Comparison of ENCODE assay signal across 21 cellular contexts in genomic region chr7:36107926-36108631, GRCh38. TPM values are rescaled to one million over a fixed set of nuclear protein-coding genes. Genes with fewer than 3 reads are reported as not detected.
DNase-seq lines count a peak whose midpoint lies in the region; ATAC-seq, FAIRE-seq and TF ChIP-seq lines count a peak whose summit lies in the region.
"Had no signal": no experiment of that assay in that cellular context is flagged by ENCODE, and none has a peak within 500 bp of the region (broad histone marks: within the 10 kb centered on the region; RNA-seq: fewer than 3 reads in every experiment).

No MANE protein-coding gene starts in this region.

- FAIRE-seq in bronchial epithelial cell (lab: Jason Lieb, UNC), result peak; percentile 47
- FAIRE-seq: G401.6 had no signal

- no peaks in the 10 kb centered on the region for H3K9me3 Mint-ChIP-seq in activated naive CD8-positive, alpha-beta T cell treated with anti-CD3 and anti-CD28 coated beads, Interleukin-2, amount 50 U/mL, for 24 hours

- H3K36me3 Mint-ChIP-seq in activated naive CD8-positive, alpha-beta T cell treated with anti-CD3 and anti-CD28 coated beads, Interleukin-2, amount 50 U/mL, for 24 hours (ENCODE audit: low read depth), result no peaks in the 10 kb centered on the region
- H3K36me3 Mint-ChIP-seq: CD4-positive, CD25-positive, alpha-beta regulatory T cell had no signal

- intact Hi-C loops in mucosa of descending colon (cut with DNase I, micrococcal nuclease), result no loop called here

- H3K27me3 Mint-ChIP-seq in activated naive CD8-positive, alpha-beta T cell treated with anti-CD3 and anti-CD28 coated beads, Interleukin-2, amount 50 U/mL, for 24 hours, result peaks cover 5% of the 10 kb centered on the region

- no peaks in the 10 kb centered on the region for H3K4me1 Mint-ChIP-seq in activated naive CD8-positive, alpha-beta T cell treated with anti-CD3 and anti-CD28 coated beads, Interleukin-2, amount 50 U/mL, for 24 hours
- H3K4me1 Mint-ChIP-seq: CD4-positive, CD25-positive, alpha-beta regulatory T cell had no signal

- peak; percentile 23 for ATAC-seq in mucosa of descending colon
- no peak for ATAC-seq in activated naive CD8-positive, alpha-beta T cell treated with anti-CD3 and anti-CD28 coated beads, Interleukin-2, amount 50 U/mL, for 24 hours

- no peak overlapping the region for H3K27ac Mint-ChIP-seq in activated naive CD8-positive, alpha-beta T cell treated with anti-CD3 and anti-CD28 coated beads, Interleukin-2, amount 50 U/mL, for 24 hours
- H3K27ac Mint-ChIP-seq: HFFc6 had no signal

- no peak overlapping the region for H3K4me3 Mint-ChIP-seq in activated naive CD8-positive, alpha-beta T cell treated with anti-CD3 and anti-CD28 coated beads, Interleukin-2, amount 50 U/mL, for 24 hours
- H3K4me3 Mint-ChIP-seq: CD4-positive, CD25-positive, alpha-beta regulatory T cell; H9; HFFc6 had no signal

- H3K4me3 ChIP-seq in bronchial epithelial cell (ENCODE audit: low read depth, low read length), result no peak overlapping the region
- no peak overlapping the region for H3K4me3 ChIP-seq in mucosa of descending colon
- H3K4me3 ChIP-seq: Peyer's patch, SJSA1 had no signal

- TF ChIP-seq CTCF in bronchial epithelial cell (IDR thresholded peaks at IDR 0.05; ENCODE audit: insufficient read depth, low read length, severe bottlenecking), result no peak
- no peak for TF ChIP-seq CTCF in mucosa of descending colon (IDR thresholded peaks at IDR 0.05)

- DNase-seq in NCI-H510A treated with DMSO at 0.1 percent for 48 hours (lab: John Stamatoyannopoulos, UW) (peak; percentile 15), NCI-H510A (lab: John Stamatoyannopoulos, UW) (no peak), NCI-H226 (peak; percentile 76), bronchial epithelial cell (ENCODE audit: low read depth) (no peak), mucosa of descending colon (no peak), NCI-H128 (lab: John Stamatoyannopoulos, UW; ENCODE audit: unreplicated experiment) (no peak), NK-92 (lab: John Stamatoyannopoulos, UW; ENCODE audit: unreplicated experiment) (no peak)
- DNase-seq in activated naive CD8-positive, alpha-beta T cell treated with anti-CD3 and anti-CD28 coated beads, Interleukin-2, amount 50 U/mL, for 24 hours, result no peak
- DNase-seq: 8988T; ACHN; CD4-positive, CD25-positive, alpha-beta regulatory T cell; H9; HFFc6; IMR-90; MM.1S; NCI-H1694; NCI-H2029 treated with DMSO at 0.1 percent for 48 hours; NCI-H526; Peyer's patch had no signal

- no peaks in the 10 kb centered on the region for H3K36me3 ChIP-seq in bronchial epithelial cell (ENCODE audit: control insufficient read depth, insufficient read depth, low read length)
- no peaks in the 10 kb centered on the region for H3K36me3 ChIP-seq in mucosa of descending colon (ENCODE audit: low read depth)
- H3K36me3 ChIP-seq: Peyer's patch, SJSA1 had no signal

- H3K4me1 ChIP-seq in mucosa of descending colon (ENCODE audit: low read depth), result no peaks in the 10 kb centered on the region
- H3K4me1 ChIP-seq: Peyer's patch had no signal

- H3K9me3 ChIP-seq in mucosa of descending colon, result no peaks in the 10 kb centered on the region
- H3K9me3 ChIP-seq: Peyer's patch, SJSA1 had no signal

- H3K27me3 ChIP-seq in bronchial epithelial cell (ENCODE audit: control insufficient read depth, insufficient read depth, low read length), result no peaks in the 10 kb centered on the region
- H3K27me3 ChIP-seq: Peyer's patch, SJSA1 had no signal

RNA-seq across cellular contexts. Expression of gene EEPD1, which starts 45.0 kb away (rescaled TPM):
- total RNA-seq in bronchial epithelial cell (2.3 and 2.9 TPM in 2 replicates), mucosa of descending colon (10 to 100 TPM in 2 of 3 donors, 1 to 10 TPM in 1; 9.9 to 16.8 (median 16.3) TPM)

Comparison
In these comparisons a context has a peak if more than half of its experiments do, and no peak if none do; other contexts are left out.
1. DNase-seq: peak in NCI-H510A treated with DMSO at 0.1 percent for 48 hours (single experiment) and NCI-H226 (single experiment); none in NCI-H510A (single experiment), bronchial epithelial cell (single experiment), mucosa of descending colon (0 of 3), NCI-H128 (single experiment), NK-92 (single experiment) and activated naive CD8-positive, alpha-beta T cell treated with anti-CD3 and anti-CD28 coated beads, Interleukin-2, amount 50 U/mL, for 24 hours (single experiment).